Comparison of ENCODE assay signal across 8 cellular contexts in genomic region chr3:149657458-149657795, GRCh38. TPM values are rescaled to one million over a fixed set of nuclear protein-coding genes. Genes with fewer than 3 reads are reported as not detected.
A peak's percentile ranks its signal among the peaks of the same experiment; 100 is the strongest.
DNase-seq lines count a peak whose midpoint lies in the region; ATAC-seq, FAIRE-seq and TF ChIP-seq lines count a peak whose summit lies in the region.

No MANE protein-coding gene starts in this region.

- FAIRE-seq in keratinocyte (lab: Jason Lieb, UNC): no peak

- peak overlapping the region; percentile 61 for H2AK5ac ChIP-seq in IMR-90 (ENCODE audit: low read depth, low read length)

- intact Hi-C loops in IMR-90 (cut with micrococcal nuclease): loop anchor here (1.0 to 5.0 kb wide), 3 partner anchors 45 to 145 kb away; no protein-coding TSS in a partner anchor

- H3K23ac ChIP-seq in IMR-90 (ENCODE audit: low read depth, low read length): peak overlapping the region; percentile 100

- no peak overlapping the region for H3K27ac Mint-ChIP-seq in stimulated activated naive CD8-positive, alpha-beta T cell treated with anti-CD3 and anti-CD28 coated beads, Interleukin-15, Interleukin-2, amounts not matched to agents 100 ng/mL and 50 ng/mL, for 24 hours

- peak overlapping the region; percentile 15 for H4K5ac ChIP-seq in IMR-90 (ENCODE audit: low read depth, low read length)

- peak overlapping the region; percentile 90 for H3K56ac ChIP-seq in IMR-90 (ENCODE audit: extremely low read depth, insufficient read depth, low read length)

- H3K9me1 ChIP-seq in IMR-90 (ENCODE audit: insufficient read depth, low read length) (peaks cover 6% of the 10 kb centered on the region; the same call in 1 of the 2 replicates), keratinocyte (ENCODE audit: control insufficient read depth, extremely low read depth, insufficient read depth, low read length) (no peaks in the 10 kb centered on the region)

- dilution Hi-C loops in IMR-90 (cut with HindIII; ENCODE audit: low sequenced_read_pairs, unreplicated experiment) (no loop called here), keratinocyte (cut with MboI; ENCODE audit: extremely low pct_ligation_motif_present, low sequenced_read_pairs) (no loop called here)

- no peak for TF ChIP-seq POLR2A in IMR-90 (IDR thresholded peaks at IDR 0.05; ENCODE audit: low read depth, low read length)

- peaks cover 10% of the 10 kb centered on the region for H3K4me1 Mint-ChIP-seq in stimulated activated naive CD8-positive, alpha-beta T cell treated with anti-CD3 and anti-CD28 coated beads, Interleukin-15, Interleukin-2, amounts not matched to agents 100 ng/mL and 50 ng/mL, for 24 hours (ENCODE audit: low read depth)

- H3K4me1 ChIP-seq in IMR-90 (ENCODE audit: control insufficient read depth, insufficient read depth, low read length) (peaks cover 7% of the 10 kb centered on the region), keratinocyte (ENCODE audit: control insufficient read depth, extremely low read depth, insufficient read depth, low read length) (peaks cover 35% of the 10 kb centered on the region)

- H4K20me1 ChIP-seq in IMR-90 (ENCODE audit: insufficient read depth, low read length) (peaks cover 44% of the 10 kb centered on the region), keratinocyte (ENCODE audit: control insufficient read depth, extremely low read depth, insufficient read depth, low read length) (no peaks in the 10 kb centered on the region)

- H3K4me2 ChIP-seq in IMR-90 (ENCODE audit: low read depth, low read length) (peak overlapping the region; percentile 88), keratinocyte (ENCODE audit: control insufficient read depth, extremely low read depth, insufficient read depth, low read depth, low read length) (peak overlapping the region; percentile 97)

- H2BK120ac ChIP-seq in IMR-90 (ENCODE audit: low read depth, low read length): peak overlapping the region; percentile 79

- peaks cover 8% of the 10 kb centered on the region for H3K36me3 ChIP-seq in IMR-90 (ENCODE audit: control insufficient read depth, insufficient read depth, low read length)
- peaks cover 24% of the 10 kb centered on the region for H3K36me3 ChIP-seq in brain microvascular endothelial cell (replicated peaks)
- H3K36me3 ChIP-seq in keratinocyte (ENCODE audit: control insufficient read depth in 2 of 2, extremely low read depth in 1 of 2, insufficient read depth in 2 of 2, low read length in 2 of 2): peaks cover 0 to 5% of the 10 kb centered on the region in 2 experiments

- peak overlapping the region; percentile 100 for H3K9ac ChIP-seq in IMR-90 (ENCODE audit: low read depth, low read length)
- H3K9ac ChIP-seq in keratinocyte (ENCODE audit: control insufficient read depth, extremely low read depth, insufficient read depth, low read length): peak overlapping the region; percentile 92

- H3K4ac ChIP-seq in IMR-90 (ENCODE audit: low read depth, low read length): peak overlapping the region; percentile 69

- in situ Hi-C loops in IMR-90 (cut with MboI; ENCODE audit: low sequenced_read_pairs): no loop called here
- in situ Hi-C loops in brain microvascular endothelial cell (cut with HindIII; ENCODE audit: low pct_ligation_motif_present, low sequenced_read_pairs): no loop called here

- ATAC-seq in GM18498 (IDR thresholded peaks at IDR 0.05; ENCODE audit: unreplicated experiment) (peak; percentile 3), IMR-90 (ENCODE audit: low read depth) (peak; percentile 16), HG02588 (IDR thresholded peaks at IDR 0.05; ENCODE audit: unreplicated experiment) (no peak)

- H3K79me2 ChIP-seq in keratinocyte (ENCODE audit: control insufficient read depth, insufficient read depth, low read length): peaks cover 47% of the 10 kb centered on the region

- peak overlapping the region; percentile 71 to 75 for H4K8ac ChIP-seq in IMR-90 (ENCODE audit: low read depth in 2 of 2, low read length in 2 of 2)

- peak overlapping the region; percentile 83 for H3K4me3 Mint-ChIP-seq in stimulated activated naive CD8-positive, alpha-beta T cell treated with anti-CD3 and anti-CD28 coated beads, Interleukin-15, Interleukin-2, amounts not matched to agents 100 ng/mL and 50 ng/mL, for 24 hours

- BruUV-seq in IMR-90 (replicated peaks; lab: Mats Ljungman, UMichigan): no TSS peak

- TF ChIP-seq CTCF in IMR-90 (conservative IDR thresholded peaks at IDR 0.05; ENCODE audit: low read depth, low read length) (no peak), brain microvascular endothelial cell (IDR thresholded peaks at IDR 0.05; ENCODE audit: low read depth, low read length, missing control alignments) (no peak), keratinocyte (optimal IDR thresholded peaks at IDR 0.05 in 1 of 3, IDR thresholded peaks at IDR 0.05 in 1 of 3, conservative IDR thresholded peaks at IDR 0.05 in 1 of 3; ENCODE audit: extremely low read depth in 1 of 3, insufficient read depth in 2 of 3, low read length in 3 of 3) (no peak)

- 1% methylated on average over 11 of the region's 21 CpGs; no CpG with 5 or more reads in 1 of the 2 experiments for WGBS in IMR-90 (ENCODE audit: extremely low coverage in 2 of 2, insufficient read length in 1 of 2), 2 experiments

- CTCF ChIA-PET in IMR-90 (lab: Yijun Ruan, JAX): interaction anchor here (1.5 to 2.4 kb wide), 3 partner anchors 60 to 127 kb away, joined by 5 to 6 read pairs (median 6); no protein-coding TSS in a partner anchor

- peaks cover 64% of the 10 kb centered on the region for H3K27me3 Mint-ChIP-seq in stimulated activated naive CD8-positive, alpha-beta T cell treated with anti-CD3 and anti-CD28 coated beads, Interleukin-15, Interleukin-2, amounts not matched to agents 100 ng/mL and 50 ng/mL, for 24 hours

- H3K9me3 Mint-ChIP-seq in stimulated activated naive CD8-positive, alpha-beta T cell treated with anti-CD3 and anti-CD28 coated beads, Interleukin-15, Interleukin-2, amounts not matched to agents 100 ng/mL and 50 ng/mL, for 24 hours: no peaks in the 10 kb centered on the region

- peak overlapping the region; percentile 95 for H2AFZ ChIP-seq in IMR-90 (replicated peaks; ENCODE audit: low read length, poor library complexity)
- H2AFZ ChIP-seq in keratinocyte (ENCODE audit: control insufficient read depth, low read length): peak overlapping the region; percentile 72

- H3K27me3 ChIP-seq in IMR-90 (ENCODE audit: control insufficient read depth, insufficient read depth, low read length) (no peaks in the 10 kb centered on the region), brain microvascular endothelial cell (replicated peaks) (no peaks in the 10 kb centered on the region), keratinocyte (ENCODE audit: control insufficient read depth, extremely low read depth, insufficient read depth, low read length) (no peaks in the 10 kb centered on the region)

- peak overlapping the region; percentile 85 for H4K91ac ChIP-seq in IMR-90 (ENCODE audit: insufficient read depth, low read depth, low read length)

- H3K36me3 Mint-ChIP-seq in stimulated activated naive CD8-positive, alpha-beta T cell treated with anti-CD3 and anti-CD28 coated beads, Interleukin-15, Interleukin-2, amounts not matched to agents 100 ng/mL and 50 ng/mL, for 24 hours (ENCODE audit: low read depth): no peaks in the 10 kb centered on the region

- H3K4me3 ChIP-seq in IMR-90 (ENCODE audit: insufficient read depth, low read depth, low read length) (peak overlapping the region; percentile 70), brain microvascular endothelial cell (ENCODE audit: low read depth, low read length) (peak overlapping the region; percentile 94), keratinocyte (ENCODE audit: control insufficient read depth in 2 of 3, extremely low read depth in 1 of 3, insufficient read depth in 2 of 3, low read depth in 1 of 3, low read length in 3 of 3) (peak overlapping the region; percentile 63 to 88 (median 83))

- POLR2A ChIA-PET in IMR-90 (lab: Charles Lee; ENCODE audit: unreplicated experiment): interaction anchor here (0.7 to 1.8 kb wide), 7 partner anchors 13 to 125 kb away, joined by 3 to 13 read pairs (median 5); no protein-coding TSS in a partner anchor

- H2BK5ac ChIP-seq in IMR-90 (ENCODE audit: low read depth, low read length, poor library complexity, severe bottlenecking): peak overlapping the region; percentile 85

- H3K18ac ChIP-seq in IMR-90 (ENCODE audit: low read depth, low read length): peak overlapping the region; percentile 58; the same call in 1 of the 2 replicates

- H2BK15ac ChIP-seq in IMR-90 (ENCODE audit: low read depth, low read length): peak overlapping the region; percentile 53; the same call in 2 of the 3 replicates

- no peak for TF ChIP-seq RAD21 in IMR-90 (IDR thresholded peaks at IDR 0.05; ENCODE audit: low read length)

- H3K9me3 ChIP-seq in IMR-90 (ENCODE audit: control insufficient read depth, insufficient read depth, low read length) (no peaks in the 10 kb centered on the region), keratinocyte (ENCODE audit: control insufficient read depth, low read depth, low read length) (no peaks in the 10 kb centered on the region)

- peak overlapping the region; percentile 45; the same call in 1 of the 2 replicates for H2BK20ac ChIP-seq in IMR-90 (ENCODE audit: low read depth, low read length)

- peak; percentile 59 for DNase-seq in IMR-90
- DNase-seq in brain microvascular endothelial cell: peak; percentile 53
- DNase-seq in keratinocyte (ENCODE audit: low read depth, low spot score): no peak
- DNase-seq in amniotic stem cell (lab: John Stamatoyannopoulos, UW): no peak
- DNase-seq in foreskin melanocyte: no peak

- H3K27ac ChIP-seq in IMR-90 (ENCODE audit: insufficient read depth, low read length): peak overlapping the region; percentile 92
- H3K27ac ChIP-seq in brain microvascular endothelial cell: peak overlapping the region; percentile 99
- H3K27ac ChIP-seq in keratinocyte (ENCODE audit: control insufficient read depth, insufficient read depth, low read length): peak overlapping the region; percentile 88

- H3K79me1 ChIP-seq in IMR-90 (ENCODE audit: low read depth in 1 of 2, low read length in 2 of 2): peaks cover 0 to 54% of the 10 kb centered on the region in 2 experiments; a peak in 2 of 4 replicates

- peak overlapping the region; percentile 93 for H3K14ac ChIP-seq in IMR-90 (replicated peaks; ENCODE audit: low read depth, low read length)

- peak overlapping the region; percentile 99 for H2AK9ac ChIP-seq in IMR-90 (replicated peaks; ENCODE audit: low read depth, low read length, poor library complexity)

RNA-seq across cellular contexts. Expression of gene WWTR1, which starts 0.4 kb away (rescaled TPM):
- 30.3 and 38.9 TPM in 2 replicates for total RNA-seq in IMR-90 (2012; rRNA removed)
- 65.3 and 66.9 TPM in 2 replicates for polyA plus RNA-seq in IMR-90 (2012; rRNA removed)
- polyA plus RNA-seq in IMR-90 (2012; cell fraction: cytosol; rRNA removed): 31.8 and 59.9 TPM in 2 replicates
- 53.5 and 83.5 TPM in 2 replicates for polyA plus RNA-seq in IMR-90 (2012; cell fraction: nucleus; rRNA removed; ENCODE audit: low replicate concordance)
- 31.9 to 93.4 TPM (median 77.3 TPM) in 3 replicates for polyA plus RNA-seq in keratinocyte
- polyA plus RNA-seq in keratinocyte (2011; ENCODE audit: low read depth): 13.9 TPM
- 48.1 and 73.9 TPM in 2 replicates for polyA plus RNA-seq in keratinocyte (2011; cell fraction: cytosol; rRNA removed)
- 68.1 and 79.7 TPM in 2 replicates for polyA plus RNA-seq in keratinocyte (2011; cell fraction: nucleus; rRNA removed)
- 22.1 and 51.6 TPM in 2 replicates for polyA plus RNA-seq in keratinocyte (2012; ENCODE audit: low replicate concordance)
- polyA minus RNA-seq in keratinocyte: 60.8 to 125 TPM (median 104 TPM) in 3 replicates
- 55.6 TPM for polyA minus RNA-seq in keratinocyte (2011; cell fraction: cytosol; rRNA and poly(A)+ RNA removed)
- 32.2 and 71.4 TPM in 2 replicates for polyA minus RNA-seq in keratinocyte (2011; cell fraction: nucleus; rRNA and poly(A)+ RNA removed)

Comparison
In these comparisons a context has a peak if more than half of its experiments do, and no peak if none do; other contexts are left out.
1. DNase-seq: peak in IMR-90 (single experiment) and brain microvascular endothelial cell (single experiment); none in keratinocyte (single experiment), amniotic stem cell (single experiment) and foreskin melanocyte (single experiment).
2. Peak in every context shown above with its lines, with median percentiles within 50 percentile points of each other: H3K27ac ChIP-seq and H3K4me3 ChIP-seq.